ENCODE assay signal across 8 cellular contexts in the genomic region with DNA sequence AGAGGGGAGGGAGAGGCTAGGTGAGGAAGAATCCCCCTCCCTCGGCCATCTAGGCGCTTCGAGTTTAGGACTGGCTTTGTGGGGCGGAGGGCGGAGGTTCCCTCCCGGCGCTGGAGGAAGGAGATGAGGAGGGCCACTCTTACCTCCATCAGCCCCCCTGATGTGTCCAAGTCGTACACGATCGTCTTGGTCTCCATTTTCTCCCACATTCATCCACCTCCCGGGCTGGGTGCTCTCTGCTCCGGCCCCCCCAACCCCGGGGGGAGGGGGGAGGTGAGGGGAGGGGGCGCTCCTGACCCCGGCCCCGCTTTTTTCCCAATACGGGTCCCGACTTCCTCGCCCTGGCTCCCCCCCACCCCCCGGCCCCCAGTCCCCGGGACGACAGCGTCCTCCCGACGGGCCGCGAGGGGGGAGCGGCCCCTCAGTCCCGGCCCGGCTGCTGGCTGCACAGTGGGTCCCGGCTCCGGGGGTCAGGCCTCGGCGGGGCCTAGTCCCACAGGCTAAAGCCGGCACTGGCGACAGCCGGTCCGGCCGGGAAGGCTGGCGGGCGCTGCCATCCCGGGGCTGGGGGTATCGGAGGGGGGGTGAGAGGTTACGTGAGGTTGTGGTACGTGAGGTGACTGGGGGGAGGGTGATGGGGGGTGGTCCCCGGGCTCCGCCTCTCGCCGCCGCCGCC. TPM values are rescaled to one million over a fixed set of nuclear protein-coding genes. Genes with fewer than 3 reads are reported as not detected.
A peak's percentile ranks its signal among the peaks of the same experiment; 100 is the strongest.
DNase-seq lines count a peak whose midpoint lies in the region; ATAC-seq, FAIRE-seq and TF ChIP-seq lines count a peak whose summit lies in the region.

No MANE protein-coding gene starts in this region.

- H3K4me3 ChIP-seq in cardiac muscle cell, result peak overlapping the region; percentile 90
- peak overlapping the region; percentile 76 to 86 for H3K4me3 ChIP-seq in kidney (ENCODE audit: low read length in 2 of 2)
- peak overlapping the region; percentile 90 to 94 for H3K4me3 ChIP-seq in testis

- peak overlapping the region; percentile 94 for H3K4me3 Mint-ChIP-seq in activated naive CD8-positive, alpha-beta T cell

- peaks cover 9% of the 10 kb centered on the region for H3K36me3 Mint-ChIP-seq in activated naive CD8-positive, alpha-beta T cell

- no peak for ATAC-seq in GM19351 (IDR thresholded peaks at IDR 0.05; ENCODE audit: unreplicated experiment)

- H3K27me3 ChIP-seq in cardiac muscle cell (no peaks in the 10 kb centered on the region), testis (no peaks in the 10 kb centered on the region)

- TF ChIP-seq CTCF in cardiac muscle cell (IDR thresholded peaks at IDR 0.05; ENCODE audit: low read depth, low read length), result no peak
- no peak for TF ChIP-seq CTCF in kidney (IDR thresholded peaks at IDR 0.05; ENCODE audit: borderline replicate concordance, extremely low read depth, insufficient read depth)
- no peak for TF ChIP-seq CTCF in testis (IDR thresholded peaks at IDR 0.05)

- H3K9me3 ChIP-seq in cardiac muscle cell (ENCODE audit: low read depth), result no peaks in the 10 kb centered on the region
- H3K9me3 ChIP-seq in kidney (ENCODE audit: control insufficient read depth in 1 of 2, low read length in 2 of 2), result no peaks in the 10 kb centered on the region
- H3K9me3 ChIP-seq in testis, result no peaks in the 10 kb centered on the region

- H3K36me3 ChIP-seq in cardiac muscle cell (no peaks in the 10 kb centered on the region), kidney (ENCODE audit: control insufficient read depth in 1 of 2, insufficient read depth in 2 of 2, low read length in 2 of 2) (no peaks in the 10 kb centered on the region), testis (ENCODE audit: low read depth, missing control alignments) (no peaks in the 10 kb centered on the region)

- no peaks in the 10 kb centered on the region for H3K27me3 Mint-ChIP-seq in activated naive CD8-positive, alpha-beta T cell

- TF ChIP-seq POLR2A in testis (IDR thresholded peaks at IDR 0.05), result no peak

- no peak for FAIRE-seq in kidney (lab: Jason Lieb, UNC)

- peaks cover 12% of the 10 kb centered on the region for H3K4me1 ChIP-seq in cardiac muscle cell (ENCODE audit: low read depth)
- peaks cover 21 to 26% of the 10 kb centered on the region in 2 donors for H3K4me1 ChIP-seq in kidney (ENCODE audit: control insufficient read depth in 1 of 2, insufficient read depth in 1 of 2, low read depth in 1 of 2, low read length in 2 of 2)
- H3K4me1 ChIP-seq in testis, result peaks cover 12% of the 10 kb centered on the region

- in situ Hi-C loops in G401 (cut with HindIII; ENCODE audit: low sequenced_read_pairs), result loop anchor here (10.0 kb wide), 1 partner anchor 64 kb away; no protein-coding TSS in a partner anchor

- H3K27ac Mint-ChIP-seq in activated naive CD8-positive, alpha-beta T cell, result peak overlapping the region; percentile 93

- WGBS in testis, 2 donors, result 0 to 1% methylated on average over 12 to 36 of the region's 51 CpGs

- H3K4me1 Mint-ChIP-seq in activated naive CD8-positive, alpha-beta T cell (ENCODE audit: low read depth), result peaks cover 28% of the 10 kb centered on the region

- no peak for DNase-seq in cardiac muscle cell (ENCODE audit: low read depth in 1 of 2, low spot score in 1 of 2)
- DNase-seq in cardiac septum (ENCODE audit: low spot score), result no peak
- peak; percentile 87 for DNase-seq in kidney
- no peak for DNase-seq in testis
- DNase-seq in NCI-H1105 (lab: John Stamatoyannopoulos, UW), result no peak
- no peak for DNase-seq in G401 (ENCODE audit: low spot score)

- peak overlapping the region; percentile 58 to 81 for H3K9ac ChIP-seq in kidney (ENCODE audit: low read length in 2 of 2)

- intact Hi-C loops in cardiac septum (cut with DNase I) (loop anchor here (1.0 to 5.0 kb wide), 3 partner anchors 232 to 614 kb away; a partner anchor contains a TSS), kidney (cut with DNase I) (no loop called here), testis (cut with DNase I; ENCODE audit: low total_unique reads) (no loop called here)

- H3K27ac ChIP-seq in cardiac muscle cell (peak overlapping the region; percentile 90), kidney (ENCODE audit: low read depth in 2 of 2, low read length in 2 of 2) (peak overlapping the region; percentile 85 to 88), testis (peak overlapping the region; percentile 91 to 93)

- no peaks in the 10 kb centered on the region for H3K9me3 Mint-ChIP-seq in activated naive CD8-positive, alpha-beta T cell (ENCODE audit: low read depth)

RNA-seq across cellular contexts. Expression of a gene that starts 0.4 kb away (rescaled TPM):
- total RNA-seq in cardiac muscle cell (45.6 and 46.1 TPM in 2 replicates), cardiac septum (20.4 TPM), kidney (50.4 TPM), testis (10 to 100 TPM; 82.4 to 85.3 TPM)
- polyA plus RNA-seq in cardiac muscle cell (11.6 and 17.9 TPM in 2 replicates), kidney (ENCODE audit: insufficient read depth, low read depth, low replicate concordance) (8.8 TPM), testis (ENCODE audit: insufficient read depth, low read depth, low replicate concordance) (38.8 TPM)
- 26.8 and 48.5 TPM in 2 replicates for total RNA-seq in G401 (2014; rRNA removed; shearing (Covaris generic))

RNA-seq across cellular contexts. Expression of a gene that starts 48.0 kb away (rescaled TPM):
- total RNA-seq in cardiac muscle cell (40.9 and 44.6 TPM in 2 replicates), cardiac septum (3.0 TPM), kidney (29.5 TPM), testis (10 to 100 TPM; 14.9 to 18.6 TPM)
- polyA plus RNA-seq in cardiac muscle cell (28.1 and 35.4 TPM in 2 replicates), kidney (ENCODE audit: insufficient read depth, low read depth, low replicate concordance) (21.6 TPM), testis (ENCODE audit: insufficient read depth, low read depth, low replicate concordance) (8.7 TPM)
- 24.7 and 30.9 TPM in 2 replicates for total RNA-seq in G401 (2014; rRNA removed; shearing (Covaris generic))

RNA-seq across cellular contexts. Expression of a gene that starts 53.4 kb away (rescaled TPM):
- total RNA-seq in cardiac muscle cell (102 and 110 TPM in 2 replicates), cardiac septum (80.4 TPM), kidney (260 TPM), testis (10 to 100 TPM; 20.9 to 31.3 TPM)
- polyA plus RNA-seq in cardiac muscle cell (145 and 158 TPM in 2 replicates), kidney (ENCODE audit: insufficient read depth, low read depth, low replicate concordance) (200 TPM), testis (ENCODE audit: insufficient read depth, low read depth, low replicate concordance) (33.2 TPM)
- 57.5 and 59.7 TPM in 2 replicates for total RNA-seq in G401 (2014; rRNA removed; shearing (Covaris generic))

RNA-seq across cellular contexts. Expression of a gene that starts 54.9 kb away (rescaled TPM):
- total RNA-seq in cardiac muscle cell (0.07 and 0.21 TPM in 2 replicates), cardiac septum (not detected), kidney (not detected), testis (1 to 10 TPM in 1 of 2 donors, under 1 TPM in 1; 0.79 to 2.1 TPM)
- polyA plus RNA-seq in cardiac muscle cell (0.91 and 0.95 TPM in 2 replicates), kidney (ENCODE audit: insufficient read depth, low read depth, low replicate concordance) (not detected), testis (ENCODE audit: insufficient read depth, low read depth, low replicate concordance) (0.53 TPM)
- total RNA-seq in G401 (2014; rRNA removed; shearing (Covaris generic)), result not detected in 2 replicates
